In genomic region chr19:7386308-7386707, GRCh38 we compare ENCODE assay signal across 1 cellular context.
A peak's percentile ranks its signal among the peaks of the same experiment; 100 is the strongest.
TF ChIP-seq lines count a peak whose summit lies in the region.

No MANE protein-coding gene starts in this region.

TF ChIP-seq in H1, 55 proteins besides CTCF, POLR2A, EP300 and RAD21 (continued from another document):
- peak; percentile 24; the same call in 1 of the 2 replicates for TF ChIP-seq USF2 (IDR thresholded peaks at IDR 0.05; ENCODE audit: low read length)
- TF ChIP-seq SAP30 (IDR thresholded peaks at IDR 0.05; ENCODE audit: insufficient read depth, insufficient replicate concordance, low read length) = no peak
- 0 out of 2 replicates have a peak, but pooled peaks have one; percentile 4 for TF ChIP-seq TEAD4 (IDR thresholded peaks at IDR 0.05; ENCODE audit: low read depth, low read length)
- no peak for TF ChIP-seq YY1 (IDR thresholded peaks at IDR 0.05; ENCODE audit: low read depth, low read length)
